13 cellular contexts compared by ENCODE assay signal in the genomic region with DNA sequence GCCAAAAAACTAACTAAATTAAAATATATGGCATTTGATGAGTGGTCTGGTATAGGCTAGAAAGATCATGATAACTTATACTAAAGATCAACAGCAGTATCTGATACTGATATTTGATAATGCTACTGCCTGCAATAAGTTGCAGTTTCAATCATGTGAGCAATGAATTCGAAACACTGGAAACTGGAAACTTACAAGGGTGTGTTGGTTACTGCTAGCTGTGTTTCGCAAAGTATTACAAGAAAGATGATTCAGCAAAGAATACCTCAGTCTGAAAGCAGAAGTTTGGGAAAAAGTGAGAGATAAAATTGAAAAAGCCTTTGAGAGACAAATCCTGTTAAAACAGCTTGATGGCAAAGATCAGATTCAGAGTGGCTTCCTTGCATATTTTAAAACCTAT.
"Had no signal": no experiment of that assay in that cellular context is flagged by ENCODE, and none has a peak within 500 bp of the region (broad histone marks: within the 10 kb centered on the region; RNA-seq: fewer than 3 reads in every experiment).

No MANE protein-coding gene starts in this region.

- ATAC-seq: sciatic nerve; stimulated activated naive CD8-positive, alpha-beta T cell treated with anti-CD3 and anti-CD28 coated beads, Interleukin-15, amount 100 ng/mL, for 72 hours had no signal

- H3K27me3 Mint-ChIP-seq: stimulated activated naive CD8-positive, alpha-beta T cell treated with anti-CD3 and anti-CD28 coated beads, Interleukin-15, amount 100 ng/mL, for 72 hours had no signal

- H3K36me3 ChIP-seq: ovary, upper lobe of left lung had no signal

- DNase-seq: activated CD4-positive, alpha-beta T cell treated with anti-CD3 and anti-CD28 coated beads, Interleukin-2, amount 50 U/mL, for 1 hour; activated CD8-positive, alpha-beta memory T cell treated with anti-CD3 and anti-CD28 coated beads for 24 hours; activated naive CD4-positive, alpha-beta T cell treated with Interleukin-2 at 50 U/mL for 16 hours; islet precursor cell; midbrain; ovary; stimulated activated naive CD8-positive, alpha-beta T cell treated with anti-CD3 and anti-CD28 coated beads, Interleukin-15, amount 100 ng/mL, for 72 hours; testis; upper lobe of left lung had no signal

- H3K27ac Mint-ChIP-seq: activated T-helper 1 cell treated with anti-CD3 and anti-CD28 coated beads, Interleukin-12 subunit alpha, Interleukin-12 subunit beta, Interleukin-2, Interleukin-4 antibody, amounts not matched to agents 30 ng/mL and 10 ng/mL and 1 ng/mL, durations not matched to agents 14 hours and 24 hours and 36 hours; stimulated activated naive CD8-positive, alpha-beta T cell treated with anti-CD3 and anti-CD28 coated beads, Interleukin-15, amount 100 ng/mL, for 72 hours had no signal

- H3K4me3 ChIP-seq: lung, ovary, testis, upper lobe of left lung had no signal

- FAIRE-seq: astrocyte had no signal

- H3K4me3 Mint-ChIP-seq: activated T-helper 1 cell treated with anti-CD3 and anti-CD28 coated beads, Interleukin-12 subunit alpha, Interleukin-12 subunit beta, Interleukin-2, Interleukin-4 antibody, amounts not matched to agents 30 ng/mL and 10 ng/mL and 1 ng/mL, durations not matched to agents 14 hours and 24 hours and 36 hours; stimulated activated naive CD8-positive, alpha-beta T cell treated with anti-CD3 and anti-CD28 coated beads, Interleukin-15, amount 100 ng/mL, for 72 hours had no signal

- H3K4me1 Mint-ChIP-seq: stimulated activated naive CD8-positive, alpha-beta T cell treated with anti-CD3 and anti-CD28 coated beads, Interleukin-15, amount 100 ng/mL, for 72 hours had no signal

- H3K27me3 ChIP-seq: ovary, testis, upper lobe of left lung had no signal
